8 cellular contexts compared by ENCODE assay signal in genomic region chr17:59105852-59106462, GRCh38. TPM values are rescaled to one million over a fixed set of nuclear protein-coding genes. Genes with fewer than 3 reads are reported as not detected.
DNase-seq lines count a peak whose midpoint lies in the region; ATAC-seq and TF ChIP-seq lines count a peak whose summit lies in the region.

No MANE protein-coding gene starts in this region.

- H3K27ac ChIP-seq in ectodermal cell (ENCODE audit: insufficient read depth, low read depth, low read length, poor library complexity, severe bottlenecking) (peak overlapping the region; percentile 78), lung (ENCODE audit: low read depth in 1 of 2, low read length in 1 of 2) (peak overlapping the region; percentile 94)

- 0% methylated on average over 18 of the region's 18 CpGs for WGBS in ectodermal cell, 2 experiments
- 0% methylated on average over 18 of the region's 18 CpGs for WGBS in lung, 2 donors

- H3K4me3 ChIP-seq in ectodermal cell (ENCODE audit: insufficient read depth, low read depth, low read length) (peak overlapping the region; percentile 91), lung (peak overlapping the region; percentile 82)

- H3K9me3 ChIP-seq in ectodermal cell (ENCODE audit: control insufficient read depth, low read length) (no peaks in the 10 kb centered on the region), lung (ENCODE audit: control insufficient read depth in 2 of 2, insufficient read depth in 1 of 2, low read length in 1 of 2) (no peaks in the 10 kb centered on the region)

- peak overlapping the region; percentile 95 for H3K27ac Mint-ChIP-seq in activated CD8-positive, alpha-beta T cell treated with anti-CD3 and anti-CD28 coated beads, Interleukin-2, amount 10 ng/mL, durations not matched to agents 7 days and 5 days

- DNase-seq in NCI-H345 (lab: John Stamatoyannopoulos, UW) (peak; percentile 77), lung (ENCODE audit: low spot score) (peak; percentile 72)
- peak; percentile 80 for DNase-seq in activated CD8-positive, alpha-beta T cell treated with anti-CD3 and anti-CD28 coated beads, Interleukin-2, amount 10 ng/mL, durations not matched to agents 7 days and 5 days
- DNase-seq in stimulated activated CD8-positive, alpha-beta memory T cell treated with anti-CD3 and anti-CD28 coated beads, Interleukin-12 subunit alpha, Interleukin-12 subunit beta, amount 100 ng/mL, for 1 hour (ENCODE audit: low read depth), result peak; percentile 53

- no peaks in the 10 kb centered on the region for H3K27me3 Mint-ChIP-seq in activated CD8-positive, alpha-beta T cell treated with anti-CD3 and anti-CD28 coated beads, Interleukin-2, amount 10 ng/mL, durations not matched to agents 7 days and 5 days (ENCODE audit: low read depth)

- TF ChIP-seq CTCF in lung (IDR thresholded peaks at IDR 0.05; ENCODE audit: control extremely low read depth, extremely low read depth), result no peak

- H3K4me1 ChIP-seq in ectodermal cell (ENCODE audit: control insufficient read depth, insufficient read depth, low read length) (no peaks in the 10 kb centered on the region), lung (ENCODE audit: control insufficient read depth in 2 of 2, insufficient read depth in 2 of 2, low read length in 2 of 2) (peaks cover 1 to 6% of the 10 kb centered on the region in 2 donors)

- H3K9me3 Mint-ChIP-seq in activated CD8-positive, alpha-beta T cell treated with anti-CD3 and anti-CD28 coated beads, Interleukin-2, amount 10 ng/mL, durations not matched to agents 7 days and 5 days (ENCODE audit: insufficient read depth), result no peaks in the 10 kb centered on the region

- CTCF ChIA-PET in activated CD8-positive, alpha-beta T cell treated with anti-CD3 and anti-CD28 coated beads, Interleukin-2, amount 10 ng/mL, durations not matched to agents 7 days and 5 days (lab: Charles Lee), result interaction anchor here (1.5 kb wide), 2 partner anchors 44 to 46 kb away, joined by 4 to 5 read pairs; no protein-coding TSS in a partner anchor

- H3K4me1 Mint-ChIP-seq in activated CD8-positive, alpha-beta T cell treated with anti-CD3 and anti-CD28 coated beads, Interleukin-2, amount 10 ng/mL, durations not matched to agents 7 days and 5 days (ENCODE audit: low read depth), result peaks cover 48% of the 10 kb centered on the region

- no peaks in the 10 kb centered on the region for H3K27me3 ChIP-seq in ectodermal cell (ENCODE audit: control insufficient read depth, insufficient read depth, low read length, poor library complexity, severe bottlenecking)
- H3K27me3 ChIP-seq in lung (ENCODE audit: control insufficient read depth, insufficient read depth), result no peaks in the 10 kb centered on the region

- peaks cover 34% of the 10 kb centered on the region for H3K36me3 Mint-ChIP-seq in activated CD8-positive, alpha-beta T cell treated with anti-CD3 and anti-CD28 coated beads, Interleukin-2, amount 10 ng/mL, durations not matched to agents 7 days and 5 days (ENCODE audit: low read depth)

- H3K36me3 ChIP-seq in ectodermal cell (ENCODE audit: control insufficient read depth, insufficient read depth, low read length) (no peaks in the 10 kb centered on the region), lung (ENCODE audit: control insufficient read depth in 2 of 2, insufficient read depth in 2 of 2, low read length in 2 of 2) (peaks cover 1 to 6% of the 10 kb centered on the region in 2 donors)

- POLR2A ChIA-PET in activated CD8-positive, alpha-beta T cell treated with anti-CD3 and anti-CD28 coated beads, Interleukin-2, amount 10 ng/mL, durations not matched to agents 7 days and 5 days (lab: Charles Lee), result interaction anchor here (0.6 to 3.3 kb wide), 8 partner anchors 8 to 1117 kb away, joined by 3 to 48 read pairs (median 4); partner anchors contain the start of genes PRR11, SKA2 and VEZF1

- peak; percentile 25 for ATAC-seq in GM18868 (IDR thresholded peaks at IDR 0.05; ENCODE audit: unreplicated experiment)
- ATAC-seq in HG03025 (IDR thresholded peaks at IDR 0.05; ENCODE audit: low FRiP score, unreplicated experiment), result peak; percentile 33
- ATAC-seq in activated CD8-positive, alpha-beta T cell treated with anti-CD3 and anti-CD28 coated beads, Interleukin-2, amount 10 ng/mL, durations not matched to agents 7 days and 5 days, result peak; percentile 47
- ATAC-seq in lung (ENCODE audit: insufficient read depth, low FRiP score), result peak; percentile 43
- no peak for ATAC-seq in GM18858 (IDR thresholded peaks at IDR 0.05; ENCODE audit: unreplicated experiment)

- H3K4me3 Mint-ChIP-seq in activated CD8-positive, alpha-beta T cell treated with anti-CD3 and anti-CD28 coated beads, Interleukin-2, amount 10 ng/mL, durations not matched to agents 7 days and 5 days, result peak overlapping the region; percentile 97

RNA-seq across cellular contexts. Expression of gene TRIM37, which starts 0.7 kb away (rescaled TPM):
- total RNA-seq in activated CD8-positive, alpha-beta T cell treated with anti-CD3 and anti-CD28 coated beads, Interleukin-2, amount 10 ng/mL, durations not matched to agents 7 days and 5 days, result 10 to 100 TPM; 25.4 to 28.8 TPM
- polyA plus RNA-seq in ectodermal cell (2013, experiment 1 of 4), result 61.9 TPM
- polyA plus RNA-seq in ectodermal cell (2013, experiment 2 of 4), result 59.5 TPM
- polyA plus RNA-seq in ectodermal cell (2013, experiment 3 of 4), result 47.8 TPM
- polyA plus RNA-seq in ectodermal cell (2013, experiment 4 of 4), result 47.2 TPM
- 10 to 100 TPM; 24.2 to 39.0 TPM for total RNA-seq in lung
- polyA plus RNA-seq in lung, result 1 to 10 TPM; 9.1 to 9.4 TPM

RNA-seq across cellular contexts. Expression of gene SKA2, which starts 49.0 kb away (rescaled TPM):
- total RNA-seq in activated CD8-positive, alpha-beta T cell treated with anti-CD3 and anti-CD28 coated beads, Interleukin-2, amount 10 ng/mL, durations not matched to agents 7 days and 5 days, result 100 to 1,000 TPM; 105 to 121 TPM
- 123 TPM for polyA plus RNA-seq in ectodermal cell (2013, experiment 1 of 4)
- 131 TPM for polyA plus RNA-seq in ectodermal cell (2013, experiment 2 of 4)
- 112 TPM for polyA plus RNA-seq in ectodermal cell (2013, experiment 3 of 4)
- polyA plus RNA-seq in ectodermal cell (2013, experiment 4 of 4), result 117 TPM
- 10 to 100 TPM; 22.2 to 46.7 TPM for total RNA-seq in lung
- polyA plus RNA-seq in lung, result 10 to 100 TPM; 20.0 to 35.7 TPM

RNA-seq across cellular contexts. Expression of gene PRR11, which starts 49.6 kb away (rescaled TPM):
- total RNA-seq in activated CD8-positive, alpha-beta T cell treated with anti-CD3 and anti-CD28 coated beads, Interleukin-2, amount 10 ng/mL, durations not matched to agents 7 days and 5 days, result 10 to 100 TPM; 91.9 to 92.1 TPM
- polyA plus RNA-seq in ectodermal cell (2013, experiment 1 of 4), result 55.4 TPM
- polyA plus RNA-seq in ectodermal cell (2013, experiment 2 of 4), result 55.7 TPM
- 59.8 TPM for polyA plus RNA-seq in ectodermal cell (2013, experiment 3 of 4)
- 62.4 TPM for polyA plus RNA-seq in ectodermal cell (2013, experiment 4 of 4)
- 1 to 10 TPM; 2.5 to 4.2 TPM for total RNA-seq in lung
- 1 to 10 TPM in 1 of 2 donors, under 1 TPM in 1; 0.63 to 1.6 TPM for polyA plus RNA-seq in lung

Comparison
In these comparisons a context has a peak if more than half of its experiments do, and no peak if none do; other contexts are left out.
1. RNA of gene PRR11, which starts 49.6 kb away (total RNA-seq): 91.9 to 92.1 TPM in activated CD8-positive, alpha-beta T cell treated with anti-CD3 and anti-CD28 coated beads, Interleukin-2, amount 10 ng/mL, durations not matched to agents 7 days and 5 days; 2.5 to 4.2 TPM in lung; every median in the first group is over 10 times any median in the second.
2. Peak in every context shown above with its lines, with median percentiles within 50 percentile points of each other: DNase-seq.